ENCODE assay signal across 1 cellular context in genomic region chr9:19381656-19382055, GRCh38.
A peak's percentile ranks its signal among the peaks of the same experiment; 100 is the strongest.
TF ChIP-seq lines count a peak whose summit lies in the region.

No MANE protein-coding gene starts in this region.

TF ChIP-seq in HepG2, 621 proteins besides CTCF, POLR2A, EP300 and RAD21:
- no peak for TF ChIP-seq SP1 (IDR thresholded peaks at IDR 0.05)
- TF ChIP-seq SP1 (CRISPR knock-in tag; IDR thresholded peaks at IDR 0.05), result no peak
- 0 out of 2 replicates have a peak, but pooled peaks have one; percentile 7 for TF ChIP-seq ZNF850 (CRISPR knock-in tag; conservative IDR thresholded peaks at IDR 0.05)
